Comparison of ENCODE assay signal across 15 cellular contexts in genomic region chr10:26628395-26628794, GRCh38.
DNase-seq lines count a peak whose midpoint lies in the region; ATAC-seq, FAIRE-seq and TF ChIP-seq lines count a peak whose summit lies in the region.
"Had no signal": no experiment of that assay in that cellular context is flagged by ENCODE, and none has a peak within 500 bp of the region (broad histone marks: within the 10 kb centered on the region; RNA-seq: fewer than 3 reads in every experiment).

No MANE protein-coding gene starts in this region.

- H3K9me2 ChIP-seq in SU-DHL-6 (replicated peaks; ENCODE audit: insufficient read depth, low read length) = no peaks in the 10 kb centered on the region

- WGBS in tibial nerve, 2 donors = 55 to 59% methylated on average over 2 of the region's 2 CpGs

- H3K36me3 Mint-ChIP-seq in activated T-helper 2 cell treated with anti-CD3 and anti-CD28 coated beads, Interferon-gamma antibody, Interleukin-2, Interleukin-4, amounts not matched to agents 10 μg/mL and 5 μg/mL and 100 μg/mL, durations not matched to agents 14 hours and 24 hours and 36 hours (ENCODE audit: low read depth) = no peaks in the 10 kb centered on the region

- H3K9me3 Mint-ChIP-seq in activated T-helper 2 cell treated with anti-CD3 and anti-CD28 coated beads, Interferon-gamma antibody, Interleukin-2, Interleukin-4, amounts not matched to agents 10 μg/mL and 5 μg/mL and 100 μg/mL, durations not matched to agents 14 hours and 24 hours and 36 hours = peaks cover 7% of the 10 kb centered on the region

- no peaks in the 10 kb centered on the region for H3F3A ChIP-seq in SU-DHL-6 (ENCODE audit: insufficient read depth)

- no peak for DNase-seq in activated T-helper 2 cell treated with anti-CD3 and anti-CD28 coated beads, Interferon-gamma antibody, Interleukin-2, Interleukin-4, amounts not matched to agents 10 μg/mL and 5 μg/mL and 100 μg/mL, durations not matched to agents 14 hours and 24 hours and 36 hours (ENCODE audit: low spot score)
- DNase-seq in tibial nerve (ENCODE audit: low spot score in 2 of 2) (no peak), NCI-H146 treated with DMSO at 0.1 percent for 48 hours (lab: John Stamatoyannopoulos, UW; ENCODE audit: unreplicated experiment) (no peak), D721Med (ENCODE audit: insufficient read length, low spot score) (no peak)
- DNase-seq: activated CD4-positive, alpha-beta T cell treated with anti-CD3 and anti-CD28 coated beads for 4 hours; activated naive CD4-positive, alpha-beta T cell; cerebellar nuclear complex; NCI-H1105 treated with DMSO at 0.1 percent for 48 hours; tibial artery had no signal

- intact Hi-C loops in activated T-helper 2 cell treated with anti-CD3 and anti-CD28 coated beads, Interferon-gamma antibody, Interleukin-2, Interleukin-4, amounts not matched to agents 10 μg/mL and 5 μg/mL and 100 μg/mL, durations not matched to agents 14 hours and 24 hours and 36 hours (cut with micrococcal nuclease) = no loop called here

- peak; percentile 85 for ATAC-seq in GM18499 (IDR thresholded peaks at IDR 0.05; ENCODE audit: insufficient read depth, unreplicated experiment)
- peak; percentile 84 for ATAC-seq in GM19468 (IDR thresholded peaks at IDR 0.05; ENCODE audit: extremely low read depth, unreplicated experiment)
- ATAC-seq in HG03159 (IDR thresholded peaks at IDR 0.05; ENCODE audit: unreplicated experiment) = peak; percentile 87

- H3K4me1 Mint-ChIP-seq in activated T-helper 2 cell treated with anti-CD3 and anti-CD28 coated beads, Interferon-gamma antibody, Interleukin-2, Interleukin-4, amounts not matched to agents 10 μg/mL and 5 μg/mL and 100 μg/mL, durations not matched to agents 14 hours and 24 hours and 36 hours (ENCODE audit: low read depth) = peaks cover 5% of the 10 kb centered on the region

- H3K9me3 ChIP-seq in SU-DHL-6 (ENCODE audit: insufficient read depth, low read length) (no peaks in the 10 kb centered on the region), tibial nerve (no peaks in the 10 kb centered on the region)
- H3K9me3 ChIP-seq: right atrium auricular region, tibial artery had no signal

- no peak for TF ChIP-seq EP300 in tibial nerve (IDR thresholded peaks at IDR 0.05)

- FAIRE-seq in D721Med (lab: Jason Lieb, UNC) = no peak

- peaks cover 20% of the 10 kb centered on the region for H3K27me3 Mint-ChIP-seq in activated T-helper 2 cell treated with anti-CD3 and anti-CD28 coated beads, Interferon-gamma antibody, Interleukin-2, Interleukin-4, amounts not matched to agents 10 μg/mL and 5 μg/mL and 100 μg/mL, durations not matched to agents 14 hours and 24 hours and 36 hours (ENCODE audit: low read depth)

- no peak overlapping the region for H3K4me3 Mint-ChIP-seq in activated T-helper 2 cell treated with anti-CD3 and anti-CD28 coated beads, Interferon-gamma antibody, Interleukin-2, Interleukin-4, amounts not matched to agents 10 μg/mL and 5 μg/mL and 100 μg/mL, durations not matched to agents 14 hours and 24 hours and 36 hours (ENCODE audit: low read depth)

- no peak overlapping the region for H3K27ac Mint-ChIP-seq in activated T-helper 2 cell treated with anti-CD3 and anti-CD28 coated beads, Interferon-gamma antibody, Interleukin-2, Interleukin-4, amounts not matched to agents 10 μg/mL and 5 μg/mL and 100 μg/mL, durations not matched to agents 14 hours and 24 hours and 36 hours

- H4K20me1 ChIP-seq in SU-DHL-6 (ENCODE audit: low read depth, low read length) = no peaks in the 10 kb centered on the region
- H4K20me1 ChIP-seq: BLaER1 treated with 17β-estradiol and CSF1 and Interleukin-3, amounts not matched to agents 10 nM and 100 nM had no signal

- no peak overlapping the region for H3K9ac ChIP-seq in SU-DHL-6 (ENCODE audit: low read length)

- no peaks in the 10 kb centered on the region for H3K4me1 ChIP-seq in tibial nerve
- H3K4me1 ChIP-seq: right atrium auricular region, tibial artery had no signal

- no peak overlapping the region for H2AFZ ChIP-seq in SU-DHL-6 (ENCODE audit: low read depth, low read length, severe bottlenecking)

- H3K27ac ChIP-seq in SU-DHL-6 (ENCODE audit: low read depth, low read length) (peak overlapping the region; percentile 58; the same call in 1 of the 2 replicates), tibial nerve (no peak overlapping the region)
- H3K27ac ChIP-seq: right atrium auricular region, tibial artery had no signal

- H3K27me3 ChIP-seq in SU-DHL-6 (ENCODE audit: low read length) = no peaks in the 10 kb centered on the region
- no peaks in the 10 kb centered on the region for H3K27me3 ChIP-seq in tibial nerve
- H3K27me3 ChIP-seq: BLaER1 treated with 17β-estradiol and CSF1 and Interleukin-3, amounts not matched to agents 10 nM and 100 nM; right atrium auricular region; tibial artery had no signal

- H3K79me2 ChIP-seq in SU-DHL-6 (ENCODE audit: insufficient read depth, low read length) = no peaks in the 10 kb centered on the region

- TF ChIP-seq CTCF in SU-DHL-6 (IDR thresholded peaks at IDR 0.05; ENCODE audit: insufficient read depth, low read length, poor library complexity, severe bottlenecking) = no peak
- no peak for TF ChIP-seq CTCF in tibial nerve (IDR thresholded peaks at IDR 0.05)
- TF ChIP-seq CTCF in D721Med (IDR thresholded peaks at IDR 0.05; ENCODE audit: insufficient read depth, missing control alignments) = no peak

- H3K4me2 ChIP-seq in SU-DHL-6 (ENCODE audit: low read depth, low read length, poor library complexity, severe bottlenecking) = no peak overlapping the region

- TF ChIP-seq POLR2A in tibial nerve (IDR thresholded peaks at IDR 0.05) = no peak

- H3K4me3 ChIP-seq in SU-DHL-6 (ENCODE audit: insufficient read depth, low read length, poor library complexity, severe bottlenecking) = no peak overlapping the region
- no peak overlapping the region for H3K4me3 ChIP-seq in tibial nerve
- H3K4me3 ChIP-seq: BLaER1 treated with 17β-estradiol and CSF1 and Interleukin-3, amounts not matched to agents 10 nM and 100 nM; right atrium auricular region; tibial artery had no signal

- no peaks in the 10 kb centered on the region for H3K36me3 ChIP-seq in SU-DHL-6 (ENCODE audit: low read length)
- H3K36me3 ChIP-seq in tibial nerve = no peaks in the 10 kb centered on the region
- H3K36me3 ChIP-seq: BLaER1 treated with 17β-estradiol and CSF1 and Interleukin-3, amounts not matched to agents 10 nM and 100 nM; right atrium auricular region; tibial artery had no signal
